In the genomic region with DNA sequence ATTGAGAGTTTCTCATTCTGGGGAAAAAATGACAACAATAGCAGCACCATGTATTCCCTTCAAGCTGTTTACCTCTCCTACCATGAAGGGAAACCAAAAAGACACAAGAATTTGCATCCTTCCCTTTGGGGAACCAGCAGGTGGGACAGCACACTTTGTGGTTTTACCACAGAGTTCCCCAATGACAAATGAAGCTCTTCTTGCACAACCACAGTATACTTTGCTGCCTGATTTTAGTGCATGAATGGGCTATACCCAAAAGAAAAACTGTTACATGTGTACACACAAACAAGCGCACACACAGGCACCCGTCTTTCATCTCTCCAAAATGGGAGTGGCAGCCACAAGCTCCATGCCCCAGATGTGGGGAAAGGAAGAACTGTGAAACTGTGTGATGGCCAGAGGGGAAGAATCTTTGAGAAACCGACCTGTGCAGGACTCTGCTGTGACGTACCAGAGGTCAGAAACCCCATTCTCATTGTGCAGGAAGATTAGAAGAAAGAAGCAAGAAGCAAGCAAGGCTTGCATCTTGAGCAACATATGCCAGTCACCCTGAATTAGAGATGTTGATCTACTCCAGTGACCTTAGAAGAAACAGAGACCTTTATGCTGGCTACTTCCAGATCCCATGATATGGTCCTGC, we compare ENCODE assay signal across 9 cellular contexts. TPM values are rescaled to one million over a fixed set of nuclear protein-coding genes. Genes with fewer than 3 reads are reported as not detected.
DNase-seq lines count a peak whose midpoint lies in the region; ATAC-seq and TF ChIP-seq lines count a peak whose summit lies in the region.
"Had no signal": no experiment of that assay in that cellular context is flagged by ENCODE, and none has a peak within 500 bp of the region (broad histone marks: within the 10 kb centered on the region; RNA-seq: fewer than 3 reads in every experiment).

No MANE protein-coding gene starts in this region.

- H3K27me3 ChIP-seq in spleen (replicated peaks in 1 of 7) (peaks cover 0 to 64% (median 8%) of the 10 kb centered on the region in 7 donors), gastrocnemius medialis (no peaks in the 10 kb centered on the region), dorsolateral prefrontal cortex (no peaks in the 10 kb centered on the region)

- in situ Hi-C loops in gastrocnemius medialis (cut with MboI; ENCODE audit: low sequenced_read_pairs in 4 of 4), result loop anchor here in 3 of 4 donors (5.0 to 25.0 kb wide), 5 partner anchors 78 to 422 kb away; no protein-coding TSS in a partner anchor

- H3K4me1 ChIP-seq in spleen (peaks cover 0 to 59% (median 34%) of the 10 kb centered on the region in 6 donors), gastrocnemius medialis (no peaks in the 10 kb centered on the region)

- TF ChIP-seq POLR2A in spleen (IDR thresholded peaks at IDR 0.05) (no peak), gastrocnemius medialis (IDR thresholded peaks at IDR 0.05) (no peak)

- WGBS in spleen, 5 donors, result 22 to 35% (median 28%) methylated on average over 4 of the region's 4 CpGs

- DNase-seq in SIG-M5 (lab: John Stamatoyannopoulos, UW), result peak; percentile 1
- no peak for DNase-seq in spleen
- no peak for DNase-seq in NCI-H1092 (lab: John Stamatoyannopoulos, UW)
- no peak for DNase-seq in DMS53 (lab: John Stamatoyannopoulos, UW)
- no peak for DNase-seq in gastrocnemius medialis
- no peak for DNase-seq in dorsolateral prefrontal cortex
- DNase-seq: kidney glomerular epithelial cell had no signal

- H3K27ac ChIP-seq in spleen, result peak overlapping the region in 7 of 8 donors; percentile 47 to 99 (median 73)
- H3K27ac ChIP-seq in gastrocnemius medialis, result no peak overlapping the region
- H3K27ac ChIP-seq in dorsolateral prefrontal cortex, result no peak overlapping the region

- peak in 2 of 11 experiments; percentile 10 to 12 for TF ChIP-seq CTCF in spleen (IDR thresholded peaks at IDR 0.05 in 8 of 11, conservative IDR thresholded peaks at IDR 0.05 in 3 of 11)
- no peak for TF ChIP-seq CTCF in gastrocnemius medialis (IDR thresholded peaks at IDR 0.05 in 4 of 5, conservative IDR thresholded peaks at IDR 0.05 in 1 of 5)
- TF ChIP-seq CTCF in dorsolateral prefrontal cortex (IDR thresholded peaks at IDR 0.05 in 54 of 56, conservative IDR thresholded peaks at IDR 0.05 in 2 of 56; ENCODE audit: low read depth in 1 of 56, partially characterized antibody in 56 of 56), result no peak

- H3K36me3 ChIP-seq in spleen, result no peaks in the 10 kb centered on the region
- no peaks in the 10 kb centered on the region for H3K36me3 ChIP-seq in gastrocnemius medialis

- peak overlapping the region in 1 of 8 donors; percentile 26 for H3K4me3 ChIP-seq in spleen
- no peak overlapping the region for H3K4me3 ChIP-seq in gastrocnemius medialis
- no peak overlapping the region for H3K4me3 ChIP-seq in dorsolateral prefrontal cortex

- intact Hi-C loops in spleen (cut with DNase I; ENCODE audit: low total_unique reads), result loop anchor here (10.0 kb wide), 1 partner anchor 422 kb away; no protein-coding TSS in a partner anchor
- intact Hi-C loops in gastrocnemius medialis (cut with DNase I; ENCODE audit: low total_unique reads), result loop anchor here (10.0 kb wide), 1 partner anchor 702 kb away; the partner anchor contains the start of gene RAB33B
- intact Hi-C loops in dorsolateral prefrontal cortex (cut with DNase I), result loop anchor here in 1 of 2 donors (10.0 kb wide), 1 partner anchor 198 kb away; no protein-coding TSS in a partner anchor

- H3K9me3 ChIP-seq in spleen (peaks cover 0 to 4% (median 1%) of the 10 kb centered on the region in 8 donors), gastrocnemius medialis (no peaks in the 10 kb centered on the region)

- ATAC-seq in GM19025 (IDR thresholded peaks at IDR 0.05; ENCODE audit: low read depth, unreplicated experiment) (peak; percentile 59), HG02938 (IDR thresholded peaks at IDR 0.05; ENCODE audit: unreplicated experiment) (peak; percentile 50), gastrocnemius medialis (no peak)

RNA-seq across cellular contexts. Expression of gene MAML3, which starts 2.7 kb away (rescaled TPM):
- 10 to 100 TPM in 6 of 7 donors, 1 to 10 TPM in 1; 6.7 to 18.4 (median 14.7) TPM for total RNA-seq in spleen
- 1 to 10 TPM in 1 of 3 donors, under 1 TPM in 2; 0.63 to 1.6 (median 0.83) TPM for polyA plus RNA-seq in spleen
- total RNA-seq in gastrocnemius medialis, result 1 to 10 TPM in 3 of 4 donors, under 1 TPM in 1; 0.98 to 1.5 (median 1.4) TPM
- total RNA-seq in dorsolateral prefrontal cortex, result 1 to 10 TPM; 2.5 to 9.3 (median 4.8) TPM

Comparison
In these comparisons a context has a peak if more than half of its experiments do, and no peak if none do; other contexts are left out.
1. ATAC-seq: peak in GM19025 (single experiment) and HG02938 (single experiment); none in gastrocnemius medialis (0 of 2).
2. H3K27ac ChIP-seq: peak in spleen (7 of 8); none in gastrocnemius medialis (0 of 4) and dorsolateral prefrontal cortex (0 of 59).